13 cellular contexts compared by ENCODE assay signal in genomic region chr10:5043716-5044115, GRCh38. TPM values are rescaled to one million over a fixed set of nuclear protein-coding genes. Genes with fewer than 3 reads are reported as not detected.
DNase-seq lines count a peak whose midpoint lies in the region; ATAC-seq and TF ChIP-seq lines count a peak whose summit lies in the region.
"Had no signal": no experiment of that assay in that cellular context is flagged by ENCODE, and none has a peak within 500 bp of the region (broad histone marks: within the 10 kb centered on the region; RNA-seq: fewer than 3 reads in every experiment).

No MANE protein-coding gene starts in this region.

- peak overlapping the region; percentile 75 for H3K9ac ChIP-seq in adipocyte (ENCODE audit: low read length)
- H3K9ac ChIP-seq: BLaER1 had no signal

- intact Hi-C loops in mucosa of descending colon (cut with DNase I, micrococcal nuclease) = no loop called here

- ATAC-seq in mucosa of descending colon = peak; percentile 93
- no peak for ATAC-seq in HG02970 (IDR thresholded peaks at IDR 0.05; ENCODE audit: low FRiP score, unreplicated experiment)
- ATAC-seq in stimulated activated effector memory CD8-positive, alpha-beta T cell treated with anti-CD3 and anti-CD28 coated beads, Interleukin-12 subunit alpha, Interleukin-12 subunit beta, amount 100 ng/mL, for 72 hours = no peak
- ATAC-seq: activated T-cell treated with anti-CD3 and anti-CD28 coated beads, Interleukin-2, amount 50 U/mL, for 4 hours; effector memory CD8-positive, alpha-beta T cell had no signal

- H3K27me3 ChIP-seq in adipocyte (replicated peaks; ENCODE audit: control insufficient read depth, insufficient read depth, low read length) = no peaks in the 10 kb centered on the region
- H3K27me3 ChIP-seq: BLaER1 had no signal

- H3K36me3 ChIP-seq in adipocyte (ENCODE audit: control insufficient read depth, insufficient read depth, low read length, severe bottlenecking) (no peaks in the 10 kb centered on the region), mucosa of descending colon (ENCODE audit: low read depth) (no peaks in the 10 kb centered on the region)
- H3K36me3 ChIP-seq: BLaER1 had no signal

- no peak overlapping the region for H3K4me3 Mint-ChIP-seq in stimulated activated effector memory CD8-positive, alpha-beta T cell treated with anti-CD3 and anti-CD28 coated beads, Interleukin-12 subunit alpha, Interleukin-12 subunit beta, amount 100 ng/mL, for 72 hours
- H3K4me3 Mint-ChIP-seq: activated T-cell treated with anti-CD3 and anti-CD28 coated beads, Interleukin-2, amount 50 U/mL, for 4 hours; effector memory CD8-positive, alpha-beta T cell had no signal

- H3K9me3 ChIP-seq in adipocyte (ENCODE audit: control insufficient read depth, low read length) = no peaks in the 10 kb centered on the region
- H3K9me3 ChIP-seq in mucosa of descending colon = no peaks in the 10 kb centered on the region

- TF ChIP-seq CTCF in mucosa of descending colon (IDR thresholded peaks at IDR 0.05) = no peak

- H3K4me1 Mint-ChIP-seq in stimulated activated effector memory CD8-positive, alpha-beta T cell treated with anti-CD3 and anti-CD28 coated beads, Interleukin-12 subunit alpha, Interleukin-12 subunit beta, amount 100 ng/mL, for 72 hours = no peaks in the 10 kb centered on the region

- H3K9me3 Mint-ChIP-seq in stimulated activated effector memory CD8-positive, alpha-beta T cell treated with anti-CD3 and anti-CD28 coated beads, Interleukin-12 subunit alpha, Interleukin-12 subunit beta, amount 100 ng/mL, for 72 hours = no peaks in the 10 kb centered on the region
- H3K9me3 Mint-ChIP-seq: activated T-cell treated with anti-CD3 and anti-CD28 coated beads, Interleukin-2, amount 50 U/mL, for 4 hours; effector memory CD8-positive, alpha-beta T cell had no signal

- H3K4me1 ChIP-seq in adipocyte (ENCODE audit: control insufficient read depth, insufficient read depth, low read length) (peaks cover 65% of the 10 kb centered on the region), mucosa of descending colon (ENCODE audit: low read depth) (peaks cover 24% of the 10 kb centered on the region)

- no peaks in the 10 kb centered on the region for H3K36me3 Mint-ChIP-seq in stimulated activated effector memory CD8-positive, alpha-beta T cell treated with anti-CD3 and anti-CD28 coated beads, Interleukin-12 subunit alpha, Interleukin-12 subunit beta, amount 100 ng/mL, for 72 hours

- H3K4me3 ChIP-seq in adipocyte (ENCODE audit: low read length) = peak overlapping the region; percentile 41
- no peak overlapping the region for H3K4me3 ChIP-seq in mucosa of descending colon
- H3K4me3 ChIP-seq: BLaER1 had no signal

- DNase-seq in COR-L47 (lab: John Stamatoyannopoulos, UW) (peak; percentile 62), NCI-H187 treated with DMSO at 0.1 percent for 48 hours (lab: John Stamatoyannopoulos, UW) (peak; percentile 72), adipocyte (ENCODE audit: low read depth) (peak; percentile 63), mucosa of descending colon (peak; percentile 79 to 93 (median 84)), HuH-7 (ENCODE audit: low spot score) (no peak)
- no peak for DNase-seq in activated CD4-positive, alpha-beta T cell treated with anti-CD3 and anti-CD28 coated beads for 48 hours
- DNase-seq in stimulated activated effector memory CD8-positive, alpha-beta T cell treated with anti-CD3 and anti-CD28 coated beads, Interleukin-12 subunit alpha, Interleukin-12 subunit beta, amount 100 ng/mL, for 72 hours (ENCODE audit: low spot score in 2 of 2) = no peak
- DNase-seq: activated CD4-positive, alpha-beta T cell treated with anti-CD3 and anti-CD28 coated beads for 1 hour; activated T-cell treated with anti-CD3 and anti-CD28 coated beads, Interleukin-2, amount 50 U/mL, for 4 hours; effector memory CD8-positive, alpha-beta T cell; NCI-H1694 treated with DMSO at 0.1 percent for 48 hours had no signal

- no peak overlapping the region for H3K27ac Mint-ChIP-seq in stimulated activated effector memory CD8-positive, alpha-beta T cell treated with anti-CD3 and anti-CD28 coated beads, Interleukin-12 subunit alpha, Interleukin-12 subunit beta, amount 100 ng/mL, for 72 hours
- H3K27ac Mint-ChIP-seq: effector memory CD8-positive, alpha-beta T cell had no signal

RNA-seq across cellular contexts. Expression of gene AKR1C2, which starts 40.1 kb away (rescaled TPM):
- total RNA-seq in mucosa of descending colon = 10 to 100 TPM; 19.5 to 39.7 (median 20.0) TPM

RNA-seq across cellular contexts. Expression of gene AKR1C3, which starts 50.5 kb away (rescaled TPM):
- total RNA-seq in mucosa of descending colon = 100 to 1,000 TPM; 110 to 384 (median 308) TPM

Comparison
In these comparisons a context has a peak if more than half of its experiments do, and no peak if none do; other contexts are left out.
1. DNase-seq: peak in COR-L47 (single experiment), NCI-H187 treated with DMSO at 0.1 percent for 48 hours (single experiment), adipocyte (single experiment) and mucosa of descending colon (3 of 3); none in activated CD4-positive, alpha-beta T cell treated with anti-CD3 and anti-CD28 coated beads for 48 hours (single experiment), HuH-7 (single experiment) and stimulated activated effector memory CD8-positive, alpha-beta T cell treated with anti-CD3 and anti-CD28 coated beads, Interleukin-12 subunit alpha, Interleukin-12 subunit beta, amount 100 ng/mL, for 72 hours (0 of 2).